Comparison of ENCODE assay signal across 18 cellular contexts in genomic region chr6:20924911-20925543, GRCh38.
DNase-seq lines count a peak whose midpoint lies in the region; ATAC-seq, FAIRE-seq and TF ChIP-seq lines count a peak whose summit lies in the region.
"Had no signal": no experiment of that assay in that cellular context is flagged by ENCODE, and none has a peak within 500 bp of the region (broad histone marks: within the 10 kb centered on the region; RNA-seq: fewer than 3 reads in every experiment).

No MANE protein-coding gene starts in this region.

- WGBS in HepG2 (ENCODE audit: low lambda C conversion rate), result 98% methylated on average over 3 of the region's 3 CpGs
- WGBS in right lobe of liver (ENCODE audit: insufficient coverage, low coverage, low lambda C conversion rate, missing lambda C conversion rate), result 90% methylated on average over 3 of the region's 3 CpGs

- H3K4me2 ChIP-seq in HepG2 (ENCODE audit: low read depth, low read length) (no peak overlapping the region), PC-3 (ENCODE audit: low read length) (peak overlapping the region; percentile 41)

- CTCF ChIA-PET in HepG2 (lab: Yijun Ruan, JAX; ENCODE audit: low intra/inter-chr PET ratio, low total read pairs) (no interaction called here), PC-3 (lab: Charles Lee) (no interaction called here), WTC11 (lab: Charles Lee) (no interaction called here)

- ATAC-seq in HepG2 (no peak), right lobe of liver (no peak), PC-3 (peak; percentile 48), WTC11 (no peak), left ventricle myocardium superior (no peak)
- ATAC-seq: Panc1 had no signal

- H2AFZ ChIP-seq in HepG2 (ENCODE audit: low read length) (no peak overlapping the region), PC-3 (ENCODE audit: low read length) (no peak overlapping the region)

- H3K27me3 Mint-ChIP-seq in WTC11 (ENCODE audit: low read depth), result no peaks in the 10 kb centered on the region
- H3K27me3 Mint-ChIP-seq: IgD-negative memory B cell had no signal

- H4K20me1 ChIP-seq in HepG2 (ENCODE audit: insufficient read depth, low read length), result no peaks in the 10 kb centered on the region
- H4K20me1 ChIP-seq in PC-3 (ENCODE audit: low read length), result no peaks in the 10 kb centered on the region

- no peak overlapping the region for H3K27ac ChIP-seq in HepG2 (ENCODE audit: extremely low read length, insufficient read depth, low read length)
- no peak overlapping the region for H3K27ac ChIP-seq in right lobe of liver
- peak overlapping the region; percentile 70 for H3K27ac ChIP-seq in PC-3 (ENCODE audit: low read length)
- H3K27ac ChIP-seq: 22Rv1 had no signal

- no peaks in the 10 kb centered on the region for H3K9me2 ChIP-seq in PC-3 (replicated peaks; ENCODE audit: low read length)

- no peaks in the 10 kb centered on the region for H3K27me3 ChIP-seq in HepG2 (ENCODE audit: control insufficient read depth in 1 of 2, insufficient read depth in 2 of 2, low read length in 2 of 2)
- no peaks in the 10 kb centered on the region for H3K27me3 ChIP-seq in right lobe of liver
- H3K27me3 ChIP-seq in PC-3 (ENCODE audit: low read length), result no peaks in the 10 kb centered on the region

- H3K9me3 ChIP-seq in HepG2 (ENCODE audit: low read length) (no peaks in the 10 kb centered on the region), right lobe of liver (no peaks in the 10 kb centered on the region), PC-3 (ENCODE audit: low read length) (no peaks in the 10 kb centered on the region)

- H3K4me1 Mint-ChIP-seq in WTC11, result peaks cover 1% of the 10 kb centered on the region

- no peak overlapping the region for H3K9ac ChIP-seq in HepG2 (ENCODE audit: insufficient read depth, low read depth, low read length)
- no peak overlapping the region; the same call in 1 of the 2 replicates for H3K9ac ChIP-seq in PC-3 (ENCODE audit: low read length)

- intact Hi-C loops in HepG2 (cut with micrococcal nuclease; ENCODE audit: unreplicated experiment), result no loop called here
- intact Hi-C loops in right lobe of liver (cut with DNase I), result no loop called here
- intact Hi-C loops in PC-3 (cut with micrococcal nuclease), result loop anchor here (5.0 kb wide), 2 partner anchors 48 to 82 kb away; no protein-coding TSS in a partner anchor
- intact Hi-C loops in left ventricle myocardium superior (cut with micrococcal nuclease), result no loop called here

- POLR2A ChIA-PET in HepG2 (lab: Yijun Ruan, JAX), result interaction anchor here (1.3 kb wide), 1 partner anchor 97 kb away, joined by 3 read pairs; no protein-coding TSS in a partner anchor
- POLR2A ChIA-PET in PC-3 (lab: Charles Lee; ENCODE audit: unreplicated experiment), result no interaction called here
- POLR2A ChIA-PET in WTC11 (lab: Charles Lee), result no interaction called here

- H3K36me3 Mint-ChIP-seq in WTC11, result no peaks in the 10 kb centered on the region

- H3K79me2 ChIP-seq in HepG2 (ENCODE audit: insufficient read depth, low read length) (no peaks in the 10 kb centered on the region), PC-3 (ENCODE audit: low read length) (no peaks in the 10 kb centered on the region)

- H3K4me3 Mint-ChIP-seq in WTC11, result no peak overlapping the region
- H3K4me3 Mint-ChIP-seq: IgD-negative memory B cell had no signal

- H3K9me3 Mint-ChIP-seq in WTC11, result no peaks in the 10 kb centered on the region
- H3K9me3 Mint-ChIP-seq: IgD-negative memory B cell had no signal

- in situ Hi-C loops in HepG2 (cut with HindIII; ENCODE audit: extremely low pct_ligation_motif_present, low pct_unique_long_range_greater_than_20kb), result no loop called here

- peaks cover 21% of the 10 kb centered on the region for H3K4me1 ChIP-seq in HepG2 (ENCODE audit: insufficient read depth, low read length)
- no peaks in the 10 kb centered on the region for H3K4me1 ChIP-seq in right lobe of liver
- peaks cover 47% of the 10 kb centered on the region for H3K4me1 ChIP-seq in PC-3 (ENCODE audit: insufficient read depth, low read length)

- no TSS peak for BruUV-seq in HepG2 (replicated peaks; lab: Mats Ljungman, UMichigan)
- BruUV-seq in PC-3 (replicated peaks; lab: Mats Ljungman, UMichigan), result no TSS peak

- peak; percentile 46 for FAIRE-seq in HepG2 (lab: Jason Lieb, UNC)
- FAIRE-seq: G401.6 had no signal

- TF ChIP-seq RAD21 in HepG2 (CRISPR knock-in tag; IDR thresholded peaks at IDR 0.05), result no peak

- H3K4me3 ChIP-seq in HepG2 (replicated peaks in 1 of 3; ENCODE audit: insufficient read depth in 1 of 3, low read depth in 2 of 3, low read length in 3 of 3), result no peak overlapping the region
- no peak overlapping the region for H3K4me3 ChIP-seq in right lobe of liver
- H3K4me3 ChIP-seq in PC-3 (ENCODE audit: low read length), result no peak overlapping the region

- TF ChIP-seq POLR2A in HepG2 (IDR thresholded peaks at IDR 0.05; ENCODE audit: insufficient read depth in 1 of 2, low read depth in 2 of 2, low read length in 2 of 2) (no peak), right lobe of liver (IDR thresholded peaks at IDR 0.05) (no peak)

- DNase-seq in HepG2 (ENCODE audit: low spot score) (no peak), right lobe of liver (no peak), PC-3 (peak; percentile 70), foreskin melanocyte (peak; percentile 28), AG20443 (ENCODE audit: low spot score) (no peak), Kasumi-1 (lab: John Stamatoyannopoulos, UW) (no peak), WTC11 (ENCODE audit: low spot score) (no peak), left ventricle myocardium superior (no peak)
- DNase-seq: GOT3, NCI-H1105 treated with DMSO at 0.1 percent for 48 hours, NCI-H2029, NCI-H2171 treated with DMSO at 0.1 percent for 48 hours, NCI-H82, Right ventricle myocardium superior had no signal

- no peaks in the 10 kb centered on the region for H3F3A ChIP-seq in PC-3 (ENCODE audit: low read length, unreplicated experiment)

- no peak for TF ChIP-seq CTCF in HepG2 (CRISPR knock-in tag; IDR thresholded peaks at IDR 0.05)
- TF ChIP-seq CTCF in right lobe of liver (IDR thresholded peaks at IDR 0.05), result no peak
- TF ChIP-seq CTCF in PC-3 (conservative IDR thresholded peaks at IDR 0.05; ENCODE audit: low read depth, low read length), result no peak
- TF ChIP-seq CTCF in WTC11 (IDR thresholded peaks at IDR 0.05), result no peak

- TF ChIP-seq EP300 in HepG2 (IDR thresholded peaks at IDR 0.05; ENCODE audit: low read depth in 2 of 2, low read length in 2 of 2) (no peak), HepG2 (CRISPR knock-in tag; IDR thresholded peaks at IDR 0.05; ENCODE audit: borderline replicate concordance) (no peak)

- H3K27ac Mint-ChIP-seq in WTC11, result no peak overlapping the region
- H3K27ac Mint-ChIP-seq: IgD-negative memory B cell had no signal

- H3K36me3 ChIP-seq in HepG2 (replicated peaks in 1 of 2; ENCODE audit: control insufficient read depth in 1 of 2, insufficient read depth in 2 of 2, low read length in 2 of 2) (no peaks in the 10 kb centered on the region), right lobe of liver (no peaks in the 10 kb centered on the region), PC-3 (ENCODE audit: low read depth, low read length) (no peaks in the 10 kb centered on the region)

TF ChIP-seq in HepG2, 621 proteins besides CTCF, POLR2A, EP300 and RAD21:
- TF ChIP-seq EZH2 (conservative IDR thresholded peaks at IDR 0.05; ENCODE audit: low read depth, low read length), result no peak
- no peak for TF ChIP-seq NFKB2 (CRISPR knock-in tag; IDR thresholded peaks at IDR 0.05; ENCODE audit: borderline replicate concordance)
- no peak for TF ChIP-seq ZNF362 (CRISPR knock-in tag; IDR thresholded peaks at IDR 0.05; ENCODE audit: borderline replicate concordance)
TF ChIP-seq in HepG2: peak in this region for 0.

TF ChIP-seq in WTC11, 78 proteins besides CTCF, POLR2A, EP300 and RAD21 (continues in another document):
- TF ChIP-seq ZNF512 (CRISPR knock-in tag; IDR thresholded peaks at IDR 0.05; ENCODE audit: borderline replicate concordance) (no peak), ZNF425 (CRISPR knock-in tag; conservative IDR thresholded peaks at IDR 0.05) (no peak), EMX1 (CRISPR knock-in tag; IDR thresholded peaks at IDR 0.05) (no peak), CDX4 (CRISPR knock-in tag; IDR thresholded peaks at IDR 0.05; ENCODE audit: borderline replicate concordance) (no peak)

Comparison
In these comparisons a context has a peak if more than half of its experiments do, and no peak if none do; other contexts are left out.
1. DNase-seq: peak in PC-3 (single experiment) and foreskin melanocyte (single experiment); none in HepG2 (single experiment), right lobe of liver (0 of 3), AG20443 (single experiment), Kasumi-1 (0 of 2), WTC11 (single experiment) and left ventricle myocardium superior (single experiment).